ENCODE assay signal across 20 cellular contexts in genomic region chr5:112581811-112582320, GRCh38.
"Had no signal": no experiment of that assay in that cellular context is flagged by ENCODE, and none has a peak within 500 bp of the region (broad histone marks: within the 10 kb centered on the region; RNA-seq: fewer than 3 reads in every experiment).

No MANE protein-coding gene starts in this region.

- H3K27ac ChIP-seq: hepatocyte, psoas muscle, right lobe of liver, suprapubic skin, thyroid gland, upper lobe of left lung, uterus had no signal

- H3K27me3 ChIP-seq: hepatocyte, right lobe of liver, suprapubic skin, thyroid gland, upper lobe of left lung, uterus had no signal

- DNase-seq: effector CD4-positive, alpha-beta T cell; endodermal cell; foreskin melanocyte; head of caudate nucleus; kidney glomerular epithelial cell; mesendoderm; naive thymus-derived CD4-positive, alpha-beta T cell; nephron progenitor cell; psoas muscle; retina; right lobe of liver; stimulated activated CD4-positive, alpha-beta T cell treated with anti-CD3 and anti-CD28 coated beads, Interleukin-4, amount 100 ng/mL, for 1 hour; stimulated activated CD8-positive, alpha-beta memory T cell treated with anti-CD3 and anti-CD28 coated beads, Interleukin-4, amount 100 ng/mL, for 48 hours; stimulated activated naive CD8-positive, alpha-beta T cell treated with anti-CD3 and anti-CD28 coated beads, Interleukin-15, Interleukin-2, amounts not matched to agents 100 U/mL and 50 U/mL, for 24 hours; thyroid gland; upper lobe of left lung; uterus had no signal

- H2AFZ ChIP-seq: hepatocyte had no signal

- FAIRE-seq: endothelial cell of umbilical vein had no signal

- H3K9me3 ChIP-seq: psoas muscle, right lobe of liver, suprapubic skin, thyroid gland, upper lobe of left lung, uterus had no signal

- H3K4me2 ChIP-seq: hepatocyte had no signal

- H3K79me2 ChIP-seq: hepatocyte had no signal

- H3K4me1 ChIP-seq: psoas muscle, right lobe of liver, suprapubic skin, thyroid gland, upper lobe of left lung, uterus had no signal

- H3K36me3 ChIP-seq: right lobe of liver, suprapubic skin, thyroid gland, upper lobe of left lung, uterus had no signal

- H3K4me3 ChIP-seq: hepatocyte, psoas muscle, right lobe of liver, suprapubic skin, thyroid gland, upper lobe of left lung, uterus had no signal
